ENCODE assay signal across 1 cellular context in genomic region chr1:151327903-151328674, GRCh38.
A peak's percentile ranks its signal among the peaks of the same experiment; 100 is the strongest.
TF ChIP-seq lines count a peak whose summit lies in the region.

No MANE protein-coding gene starts in this region.

TF ChIP-seq in HepG2, 621 proteins besides CTCF, POLR2A, EP300 and RAD21 (continued from another document and continues in another):
- TF ChIP-seq ZNF407 (CRISPR knock-in tag; IDR thresholded peaks at IDR 0.05; ENCODE audit: not compliant biosample characterization) (peak; percentile 54), ARID4A (CRISPR knock-in tag; IDR thresholded peaks at IDR 0.05; ENCODE audit: borderline replicate concordance) (0 out of 2 replicates have a peak, but pooled peaks have one; percentile 57), MEF2D (CRISPR knock-in tag; IDR thresholded peaks at IDR 0.05) (no peak), SNAPC4 (CRISPR knock-in tag; IDR thresholded peaks at IDR 0.05) (0 out of 2 replicates have a peak, but pooled peaks have one; percentile 30), ERF (CRISPR knock-in tag; IDR thresholded peaks at IDR 0.05) (0 out of 2 replicates have a peak, but pooled peaks have one; percentile 16), CC2D1A (CRISPR knock-in tag; IDR thresholded peaks at IDR 0.05) (no peak), POLR2AphosphoS5 (IDR thresholded peaks at IDR 0.05; ENCODE audit: low read depth, low read length) (no peak), ZKSCAN1 (IDR thresholded peaks at IDR 0.05; ENCODE audit: low read length) (no peak), ZSCAN25 (CRISPR knock-in tag; IDR thresholded peaks at IDR 0.05) (0 out of 2 replicates have a peak, but pooled peaks have one; percentile 47), ZNF775 (CRISPR knock-in tag; IDR thresholded peaks at IDR 0.05; ENCODE audit: borderline replicate concordance) (0 out of 2 replicates have a peak, but pooled peaks have one; percentile 16), ZNF564 (CRISPR knock-in tag; IDR thresholded peaks at IDR 0.05) (0 out of 2 replicates have a peak, but pooled peaks have one; percentile 4), TBP (CRISPR knock-in tag; IDR thresholded peaks at IDR 0.05) (no peak), MBNL3 (CRISPR knock-in tag; conservative IDR thresholded peaks at IDR 0.05) (no peak), THRA (CRISPR knock-in tag; IDR thresholded peaks at IDR 0.05; ENCODE audit: borderline replicate concordance) (no peak), SAP130 (CRISPR knock-in tag; IDR thresholded peaks at IDR 0.05; ENCODE audit: low read depth) (peak; percentile 27; the same call in 1 of the 2 replicates), HOXA9 (CRISPR knock-in tag; IDR thresholded peaks at IDR 0.05; ENCODE audit: borderline replicate concordance) (no peak), ZNF451 (CRISPR knock-in tag; IDR thresholded peaks at IDR 0.05) (no peak), ZNF121 (CRISPR knock-in tag; IDR thresholded peaks at IDR 0.05) (peak; percentile 92), POGZ (CRISPR knock-in tag; IDR thresholded peaks at IDR 0.05) (no peak), ZNF563 (CRISPR knock-in tag; IDR thresholded peaks at IDR 0.05) (0 out of 2 replicates have a peak, but pooled peaks have one; percentile 38), ZNF782 (CRISPR knock-in tag; IDR thresholded peaks at IDR 0.05; ENCODE audit: borderline replicate concordance) (no peak), BCLAF1 (IDR thresholded peaks at IDR 0.05) (no peak), ZNF501 (CRISPR knock-in tag; IDR thresholded peaks at IDR 0.05) (peak; percentile 69; the same call in 1 of the 2 replicates), KLF16 (CRISPR knock-in tag; IDR thresholded peaks at IDR 0.05) (no peak; a peak in 1 of 4 replicates), ZNF784 (CRISPR knock-in tag; IDR thresholded peaks at IDR 0.05; ENCODE audit: borderline replicate concordance) (0 out of 2 replicates have a peak, but pooled peaks have one; percentile 25), ZNF766 (CRISPR knock-in tag; IDR thresholded peaks at IDR 0.05; ENCODE audit: borderline replicate concordance) (no peak), HES4 (CRISPR knock-in tag; IDR thresholded peaks at IDR 0.05; ENCODE audit: borderline replicate concordance) (peak; percentile 65; the same call in 1 of the 2 replicates), LBX2 (CRISPR knock-in tag; IDR thresholded peaks at IDR 0.05; ENCODE audit: borderline replicate concordance) (no peak), ZNF274 (CRISPR knock-in tag; IDR thresholded peaks at IDR 0.05) (0 out of 2 replicates have a peak, but pooled peaks have one; percentile 39), NR2F6 (IDR thresholded peaks at IDR 0.05) (peak; percentile 61), NR2F6 (CRISPR knock-in tag; IDR thresholded peaks at IDR 0.05) (0 out of 2 replicates have a peak, but pooled peaks have one; percentile 42), NR2F2 (IDR thresholded peaks at IDR 0.05; ENCODE audit: borderline replicate concordance, low read depth) (peak; percentile 24; the same call in 1 of the 2 replicates), ZFY (CRISPR knock-in tag; IDR thresholded peaks at IDR 0.05) (peak; percentile 47), ZNF850 (CRISPR knock-in tag; conservative IDR thresholded peaks at IDR 0.05) (no peak), ZMYM3 (CRISPR knock-in tag; IDR thresholded peaks at IDR 0.05) (0 out of 2 replicates have a peak, but pooled peaks have one; percentile 13)
